In genomic region chr10:73908853-73909611, GRCh38 we compare ENCODE assay signal across 9 cellular contexts. TPM values are rescaled to one million over a fixed set of nuclear protein-coding genes. Genes with fewer than 3 reads are reported as not detected.
DNase-seq lines count a peak whose midpoint lies in the region; ATAC-seq, FAIRE-seq and TF ChIP-seq lines count a peak whose summit lies in the region.
"Had no signal": no experiment of that assay in that cellular context is flagged by ENCODE, and none has a peak within 500 bp of the region (broad histone marks: within the 10 kb centered on the region; RNA-seq: fewer than 3 reads in every experiment).

No MANE protein-coding gene starts in this region.

- peaks cover 8% of the 10 kb centered on the region for H3K79me2 ChIP-seq in SK-N-SH (ENCODE audit: insufficient read depth)

- no peaks in the 10 kb centered on the region for H4K20me1 ChIP-seq in SK-N-SH (ENCODE audit: insufficient read depth)

- 27% methylated on average over 10 of the region's 11 CpGs for WGBS in SK-N-SH (ENCODE audit: low lambda C conversion rate)

- CTCF ChIA-PET in SK-N-SH (lab: Yijun Ruan, JAX) = interaction anchor here (2.6 to 3.6 kb wide), 2 partner anchors 29 to 31 kb away, joined by 8 to 14 read pairs; no protein-coding TSS in a partner anchor

- DNase-seq in GM12892 (ENCODE audit: insufficient read length) (no peak), SK-N-SH (no peak), astrocyte of the cerebellum (ENCODE audit: low read depth) (peak; percentile 89), lower lobe of right lung (peak; percentile 65), stromal cell of bone marrow (ENCODE audit: low read depth) (peak; percentile 86), mesenteric fat pad (ENCODE audit: low spot score) (no peak), hippocampal formation (lab: John Stamatoyannopoulos, UW) (no peak)

- in situ Hi-C loops in astrocyte of the cerebellum (cut with HindIII; ENCODE audit: low sequenced_read_pairs) = no loop called here

- peak in 1 of 2 experiments; percentile 82; a peak in 1 of 4 replicates for TF ChIP-seq EP300 in SK-N-SH (IDR thresholded peaks at IDR 0.05; ENCODE audit: borderline replicate concordance in 1 of 2, low read depth in 1 of 2, low read length in 1 of 2)

- H3K27ac ChIP-seq in SK-N-SH (ENCODE audit: low read depth in 2 of 2, low read length in 1 of 2) = peak overlapping the region in 1 of 2 experiments; percentile 92; a peak in 3 of 4 replicates
- peak overlapping the region; percentile 80 for H3K27ac ChIP-seq in lower lobe of right lung

- peak; percentile 84 for FAIRE-seq in GM12892 (lab: Jason Lieb, UNC)

- H3K27me3 ChIP-seq in SK-N-SH (ENCODE audit: insufficient read depth) (no peaks in the 10 kb centered on the region), lower lobe of right lung (ENCODE audit: low read depth) (no peaks in the 10 kb centered on the region)
- H3K27me3 ChIP-seq: body of pancreas had no signal

- POLR2A ChIA-PET in SK-N-SH (lab: Yijun Ruan, JAX) = interaction anchor here (0.7 kb wide), 2 partner anchors 9 to 303 kb away, joined by 3 read pairs; no protein-coding TSS in a partner anchor

- intact Hi-C loops in lower lobe of right lung (cut with DNase I) = no loop called here

- peaks cover 25% of the 10 kb centered on the region for H3F3A ChIP-seq in SK-N-SH (replicated peaks; ENCODE audit: insufficient read depth)

- peak overlapping the region; percentile 38; the same call in 1 of the 2 replicates for H3K9ac ChIP-seq in SK-N-SH

- H3K36me3 ChIP-seq in SK-N-SH (replicated peaks in 1 of 2; ENCODE audit: control insufficient read depth in 1 of 2, insufficient read depth in 2 of 2, low read length in 1 of 2) (peaks cover 0 to 8% of the 10 kb centered on the region in 2 experiments), lower lobe of right lung (peaks cover 14% of the 10 kb centered on the region)

- TF ChIP-seq RAD21 in SK-N-SH (IDR thresholded peaks at IDR 0.05; ENCODE audit: low read length) = no peak

- peak overlapping the region; percentile 26; the same call in 1 of the 2 replicates for H2AFZ ChIP-seq in SK-N-SH (ENCODE audit: low read depth)

- no peak for TF ChIP-seq POLR2A in GM12892 (IDR thresholded peaks at IDR 0.05; ENCODE audit: low read depth, low read length)

- ATAC-seq in HG03108 (IDR thresholded peaks at IDR 0.05; ENCODE audit: unreplicated experiment) (peak; percentile 44), lower lobe of right lung (peak; percentile 40 to 62)
- ATAC-seq: body of pancreas had no signal

- no peak for TF ChIP-seq CTCF in SK-N-SH (IDR thresholded peaks at IDR 0.05)
- no peak for TF ChIP-seq CTCF in astrocyte of the cerebellum (IDR thresholded peaks at IDR 0.05; ENCODE audit: low read depth, low read length, missing control alignments)
- no peak for TF ChIP-seq CTCF in lower lobe of right lung (IDR thresholded peaks at IDR 0.05)

- H3K4me1 ChIP-seq in SK-N-SH (ENCODE audit: control insufficient read depth in 1 of 2, insufficient read depth in 2 of 2, low read depth in 1 of 2, low read length in 1 of 2) (peaks cover 15 to 20% of the 10 kb centered on the region in 2 experiments; a peak in 2 of 4 replicates), lower lobe of right lung (peaks cover 77% of the 10 kb centered on the region)

- 0 out of 4 replicates have a peak overlapping the region, but pooled peaks of 1 of the 2 experiments have one; percentile 9 for H3K4me3 ChIP-seq in SK-N-SH (ENCODE audit: low read depth in 2 of 2, low read length in 1 of 2)
- peak overlapping the region; percentile 12 for H3K4me3 ChIP-seq in astrocyte of the cerebellum (ENCODE audit: low read depth, low read length)
- no peak overlapping the region for H3K4me3 ChIP-seq in lower lobe of right lung
- H3K4me3 ChIP-seq: body of pancreas had no signal

- H3K4me2 ChIP-seq in SK-N-SH = peak overlapping the region; percentile 27; the same call in 1 of the 2 replicates

- no peaks in the 10 kb centered on the region for H3K9me2 ChIP-seq in SK-N-SH

- no peaks in the 10 kb centered on the region for H3K9me3 ChIP-seq in SK-N-SH
- no peaks in the 10 kb centered on the region for H3K9me3 ChIP-seq in lower lobe of right lung
- H3K9me3 ChIP-seq: body of pancreas had no signal

TF ChIP-seq in SK-N-SH, 30 proteins besides CTCF, POLR2A, EP300 and RAD21 (continues in another document):
- TF ChIP-seq GATA2 (CRISPR knock-in tag; IDR thresholded peaks at IDR 0.05) (no peak), FOSL2 (IDR thresholded peaks at IDR 0.05; ENCODE audit: borderline replicate concordance, low read depth) (peak; percentile 80), NRF1 (IDR thresholded peaks at IDR 0.05; ENCODE audit: low read depth, low read length) (no peak), TCF12 (IDR thresholded peaks at IDR 0.05) (peak; percentile 85), JUND (IDR thresholded peaks at IDR 0.05) (peak; percentile 67), PBX3 (IDR thresholded peaks at IDR 0.05) (peak; percentile 89), CHD2 (IDR thresholded peaks at IDR 0.05; ENCODE audit: low read length, partially characterized antibody) (no peak), SMC3 (IDR thresholded peaks at IDR 0.05; ENCODE audit: low read depth, low read length) (no peak), MAX (IDR thresholded peaks at IDR 0.05; ENCODE audit: low read depth) (peak; percentile 34; the same call in 1 of the 2 replicates), ELF1 (IDR thresholded peaks at IDR 0.05) (no peak), RCOR1 (IDR thresholded peaks at IDR 0.05; ENCODE audit: low read length) (no peak), REST (IDR thresholded peaks at IDR 0.05; ENCODE audit: low read depth, low read length) (no peak), FOXM1 (IDR thresholded peaks at IDR 0.05; ENCODE audit: low read depth) (no peak), TEAD4 (IDR thresholded peaks at IDR 0.05; ENCODE audit: borderline replicate concordance, insufficient read depth) (peak; percentile 56; the same call in 1 of the 2 replicates), NFIC (IDR thresholded peaks at IDR 0.05; ENCODE audit: borderline replicate concordance) (peak; percentile 64), YY1 (IDR thresholded peaks at IDR 0.05; ENCODE audit: low read depth) (no peak), GABPA (IDR thresholded peaks at IDR 0.05; ENCODE audit: low read depth) (peak; percentile 44), TAF1 (IDR thresholded peaks at IDR 0.05; ENCODE audit: borderline replicate concordance, low read depth, low read length) (no peak), POLR2AphosphoS5 (IDR thresholded peaks at IDR 0.05; ENCODE audit: low read depth, low read length) (peak; percentile 53; the same call in 1 of the 2 replicates)

RNA-seq across cellular contexts. Expression of gene PLAU, which starts 1.9 kb away (rescaled TPM):
- polyA plus RNA-seq in GM12892 (2012; ENCODE audit: missing spikeins) = 4.9 TPM
- 159 and 200 TPM in 2 replicates for polyA plus RNA-seq in SK-N-SH (2012; rRNA removed)
- 163 and 191 TPM in 2 replicates for polyA plus RNA-seq in SK-N-SH (2012; cell fraction: cytosol; rRNA removed)
- polyA plus RNA-seq in SK-N-SH (2012; cell fraction: nucleus; rRNA removed) = 211 and 277 TPM in 2 replicates
- total RNA-seq in lower lobe of right lung (29.0 TPM), mesenteric fat pad (64.7 TPM)

RNA-seq across cellular contexts. Expression of gene CAMK2G, which starts 34.7 kb away (rescaled TPM):
- 13.0 TPM for polyA plus RNA-seq in GM12892 (2012; ENCODE audit: missing spikeins)
- polyA plus RNA-seq in SK-N-SH (2012; rRNA removed) = 41.4 and 52.2 TPM in 2 replicates
- 29.0 and 35.7 TPM in 2 replicates for polyA plus RNA-seq in SK-N-SH (2012; cell fraction: cytosol; rRNA removed)
- 103 and 119 TPM in 2 replicates for polyA plus RNA-seq in SK-N-SH (2012; cell fraction: nucleus; rRNA removed)
- 38.4 TPM for total RNA-seq in lower lobe of right lung
- total RNA-seq in mesenteric fat pad = 24.2 TPM

Comparison
In these comparisons a context has a peak if more than half of its experiments do, and no peak if none do; other contexts are left out.
1. DNase-seq: peak in astrocyte of the cerebellum (single experiment), lower lobe of right lung (single experiment) and stromal cell of bone marrow (single experiment); none in GM12892 (single experiment), SK-N-SH (single experiment), mesenteric fat pad (single experiment) and hippocampal formation (0 of 2).